In the genomic region with DNA sequence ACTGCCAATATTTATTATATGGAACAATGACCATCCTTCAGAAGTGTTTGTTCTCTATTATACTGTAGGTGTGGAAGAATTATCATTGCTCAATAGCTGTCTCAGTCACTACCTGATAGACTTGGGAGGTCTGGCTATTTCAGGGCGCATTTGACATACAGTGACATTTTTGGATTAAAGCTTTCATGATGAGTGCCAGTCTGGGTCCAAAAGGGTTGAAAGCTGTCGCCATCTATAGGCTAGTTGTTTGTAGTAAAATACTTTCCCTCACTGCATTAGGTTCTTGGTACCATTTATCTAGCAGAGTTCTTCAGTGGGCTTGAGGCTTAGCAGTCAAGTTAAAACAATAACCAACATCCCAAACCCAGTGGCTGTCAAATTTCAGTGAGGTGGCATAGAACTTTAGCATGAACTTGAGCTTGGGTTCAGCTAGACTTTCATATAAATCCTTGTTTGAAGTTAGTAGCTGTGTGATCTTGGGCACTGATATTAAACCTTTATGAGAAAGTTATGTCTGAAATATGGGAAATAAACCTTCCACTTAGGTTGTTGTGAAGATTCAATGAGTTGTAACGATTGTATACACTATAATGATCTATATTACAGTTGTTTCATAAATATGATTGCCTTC, we compare ENCODE assay signal across 8 cellular contexts.
A peak's percentile ranks its signal among the peaks of the same experiment; 100 is the strongest.
DNase-seq lines count a peak whose midpoint lies in the region; ATAC-seq and TF ChIP-seq lines count a peak whose summit lies in the region.

No MANE protein-coding gene starts in this region.

- H3K4me1 ChIP-seq in heart left ventricle (peaks cover 0 to 5% (median 0%) of the 10 kb centered on the region in 12 donors), spleen (peaks cover 0 to 10% (median 3%) of the 10 kb centered on the region in 6 donors)

- ATAC-seq in HG02798 (IDR thresholded peaks at IDR 0.05; ENCODE audit: poor library complexity, unreplicated experiment) (peak; percentile 71), heart left ventricle (peak in 3 of 4 donors; percentile 63 to 79 (median 79)), GM21528 (IDR thresholded peaks at IDR 0.05; ENCODE audit: low FRiP score, unreplicated experiment) (no peak)

- peak overlapping the region; percentile 23; the same call in 1 of the 2 replicates for H3K27ac ChIP-seq in SK-N-MC
- no peak overlapping the region for H3K27ac ChIP-seq in heart left ventricle
- H3K27ac ChIP-seq in spleen: no peak overlapping the region

- H3K36me3 ChIP-seq in SK-N-MC (ENCODE audit: insufficient read depth, low read length) (no peaks in the 10 kb centered on the region; the same call in none of the 2 replicates), heart left ventricle (no peaks in the 10 kb centered on the region), spleen (no peaks in the 10 kb centered on the region)

- TF ChIP-seq CTCF in heart left ventricle (IDR thresholded peaks at IDR 0.05) (peak; percentile 13 to 52 (median 31)), type B pancreatic cell (conservative IDR thresholded peaks at IDR 0.05) (peak; percentile 48), spleen (IDR thresholded peaks at IDR 0.05 in 8 of 11, conservative IDR thresholded peaks at IDR 0.05 in 3 of 11) (peak in 4 of 11 experiments; percentile 13 to 33 (median 23))

- no peak overlapping the region for H3K9ac ChIP-seq in SK-N-MC (ENCODE audit: insufficient read length)

- H3K27me3 Mint-ChIP-seq in activated T-cell treated with anti-CD3 and anti-CD28 coated beads, Interleukin-2, amount 50 U/mL, for 24 hours: peaks cover 23% of the 10 kb centered on the region
- H3K27me3 Mint-ChIP-seq in type B pancreatic cell: no peaks in the 10 kb centered on the region

- DNase-seq in activated T-cell treated with anti-CD3 and anti-CD28 coated beads for 4 hours (peak; percentile 2), SK-N-MC (ENCODE audit: low read depth, low spot score) (no peak), heart left ventricle (peak in 1 of 5 donors; percentile 7), type B pancreatic cell (ENCODE audit: extremely low spot score, unreplicated experiment) (no peak), spleen (no peak)
- no peak for DNase-seq in activated T-cell treated with anti-CD3 and anti-CD28 coated beads, Interleukin-2, amount 50 U/mL, for 24 hours

- peaks cover 5% of the 10 kb centered on the region; the same call in 1 of the 2 replicates for H3K9me3 ChIP-seq in SK-N-MC (ENCODE audit: low read depth, low read length)
- peaks cover 0 to 16% (median 4%) of the 10 kb centered on the region in 12 donors for H3K9me3 ChIP-seq in heart left ventricle
- H3K9me3 ChIP-seq in spleen: peaks cover 0 to 13% (median 7%) of the 10 kb centered on the region in 8 donors

- no peaks in the 10 kb centered on the region for H3K9me3 Mint-ChIP-seq in activated T-cell treated with anti-CD3 and anti-CD28 coated beads, Interleukin-2, amount 50 U/mL, for 24 hours
- no peaks in the 10 kb centered on the region for H3K9me3 Mint-ChIP-seq in type B pancreatic cell

- WGBS in heart left ventricle, 4 donors: 31 to 44% (median 41%) methylated on average over 3 of the region's 3 CpGs
- 35 to 53% (median 42%) methylated on average over 3 of the region's 3 CpGs for WGBS in spleen, 5 donors

- no peak overlapping the region for H3K27ac Mint-ChIP-seq in activated T-cell treated with anti-CD3 and anti-CD28 coated beads, Interleukin-2, amount 50 U/mL, for 24 hours
- peak overlapping the region; percentile 95 for H3K27ac Mint-ChIP-seq in type B pancreatic cell

- H3K4me3 Mint-ChIP-seq in activated T-cell treated with anti-CD3 and anti-CD28 coated beads, Interleukin-2, amount 50 U/mL, for 24 hours: no peak overlapping the region
- peak overlapping the region; percentile 13 for H3K4me3 Mint-ChIP-seq in type B pancreatic cell

- H3K36me3 Mint-ChIP-seq in activated T-cell treated with anti-CD3 and anti-CD28 coated beads, Interleukin-2, amount 50 U/mL, for 24 hours (ENCODE audit: low read depth): no peaks in the 10 kb centered on the region
- no peaks in the 10 kb centered on the region for H3K36me3 Mint-ChIP-seq in type B pancreatic cell

- intact Hi-C loops in heart left ventricle (cut with DNase I) (loop anchor here (2.0 to 10.0 kb wide), 7 partner anchors 55 to 307 kb away; a partner anchor contains a TSS), spleen (cut with DNase I; ENCODE audit: low total_unique reads) (no loop called here)

- H3K27me3 ChIP-seq in heart left ventricle: peaks cover 0 to 3% (median 0%) of the 10 kb centered on the region in 9 donors
- H3K27me3 ChIP-seq in spleen (replicated peaks in 1 of 7): no peaks in the 10 kb centered on the region

- H3K4me1 Mint-ChIP-seq in activated T-cell treated with anti-CD3 and anti-CD28 coated beads, Interleukin-2, amount 50 U/mL, for 24 hours (ENCODE audit: low read depth): no peaks in the 10 kb centered on the region
- peaks cover 8% of the 10 kb centered on the region for H3K4me1 Mint-ChIP-seq in type B pancreatic cell (ENCODE audit: unreplicated experiment)

- no peak for TF ChIP-seq POLR2A in heart left ventricle (IDR thresholded peaks at IDR 0.05)
- no peak for TF ChIP-seq POLR2A in spleen (IDR thresholded peaks at IDR 0.05)

- H3K4me3 ChIP-seq in SK-N-MC (no peak overlapping the region), heart left ventricle (no peak overlapping the region), spleen (no peak overlapping the region)
